In genomic region chr1:57839488-57839887, GRCh38 we compare ENCODE assay signal across 15 cellular contexts.
"Had no signal": no experiment of that assay in that cellular context is flagged by ENCODE, and none has a peak within 500 bp of the region (broad histone marks: within the 10 kb centered on the region; RNA-seq: fewer than 3 reads in every experiment).

No MANE protein-coding gene starts in this region.

- H3K36me3 Mint-ChIP-seq: natural killer cell; stimulated activated effector memory CD8-positive, alpha-beta T cell treated with anti-CD3 and anti-CD28 coated beads, Interleukin-12 subunit alpha, Interleukin-12 subunit beta, amount 100 ng/mL, for 72 hours had no signal

- DNase-seq: activated CD4-positive, alpha-beta T cell treated with anti-CD3 and anti-CD28 coated beads, Interleukin-2, amount 50 U/mL, for 4 hours; activated CD4-positive, CD25-positive, alpha-beta regulatory T cell treated with anti-CD3 and anti-CD28 coated beads, Interleukin-2, amount 50 U/mL, for 72 hours; activated naive CD4-positive, alpha-beta T cell treated with Interleukin-2 at 50 U/mL for 16 hours; anterior cingulate cortex; cerebellar nuclear complex; effector memory CD8-positive, alpha-beta T cell; foreskin keratinocyte; kidney glomerular epithelial cell; mesendoderm; natural killer cell; thyroid gland had no signal

- H3K9me3 Mint-ChIP-seq: stimulated activated effector memory CD8-positive, alpha-beta T cell treated with anti-CD3 and anti-CD28 coated beads, Interleukin-12 subunit alpha, Interleukin-12 subunit beta, amount 100 ng/mL, for 72 hours had no signal

- H3K27ac Mint-ChIP-seq: activated T-helper 17 cell treated with anti-CD3 and anti-CD28 coated beads, Interleukin-2, amount 50 U/mL, for 72 hours; dendritic cell treated with granulocyte-macrophage colony-stimulating factor and Interleukin-4, amounts not matched to agents 40 ng/mL and 50 ng/mL, for 4 days; effector memory CD8-positive, alpha-beta T cell; natural killer cell; stimulated activated effector memory CD8-positive, alpha-beta T cell treated with anti-CD3 and anti-CD28 coated beads, Interleukin-12 subunit alpha, Interleukin-12 subunit beta, amount 100 ng/mL, for 72 hours had no signal

- H3K9me3 ChIP-seq: neutrophil, thyroid gland had no signal

- ATAC-seq: activated T-helper 17 cell treated with anti-CD3 and anti-CD28 coated beads, Interleukin-2, amount 50 U/mL, for 72 hours; effector memory CD8-positive, alpha-beta T cell; foreskin keratinocyte; natural killer cell; stimulated activated effector memory CD8-positive, alpha-beta T cell treated with anti-CD3 and anti-CD28 coated beads, Interleukin-12 subunit alpha, Interleukin-12 subunit beta, amount 100 ng/mL, for 72 hours had no signal

- H3K27me3 Mint-ChIP-seq: dendritic cell treated with granulocyte-macrophage colony-stimulating factor and Interleukin-4, amounts not matched to agents 40 ng/mL and 50 ng/mL, for 4 days had no signal

- H3K4me3 Mint-ChIP-seq: activated T-helper 17 cell treated with anti-CD3 and anti-CD28 coated beads, Interleukin-2, amount 50 U/mL, for 72 hours; dendritic cell treated with granulocyte-macrophage colony-stimulating factor and Interleukin-4, amounts not matched to agents 40 ng/mL and 50 ng/mL, for 4 days; effector memory CD8-positive, alpha-beta T cell; natural killer cell; stimulated activated effector memory CD8-positive, alpha-beta T cell treated with anti-CD3 and anti-CD28 coated beads, Interleukin-12 subunit alpha, Interleukin-12 subunit beta, amount 100 ng/mL, for 72 hours had no signal

- H3K27me3 ChIP-seq: foreskin keratinocyte, neutrophil, thyroid gland had no signal

- H3K4me1 ChIP-seq: thyroid gland had no signal

- H3K4me1 Mint-ChIP-seq: activated T-helper 17 cell treated with anti-CD3 and anti-CD28 coated beads, Interleukin-2, amount 50 U/mL, for 72 hours; natural killer cell; stimulated activated effector memory CD8-positive, alpha-beta T cell treated with anti-CD3 and anti-CD28 coated beads, Interleukin-12 subunit alpha, Interleukin-12 subunit beta, amount 100 ng/mL, for 72 hours had no signal

- H3K27ac ChIP-seq: foreskin keratinocyte, neutrophil, thyroid gland had no signal
